19 cellular contexts compared by ENCODE assay signal in the genomic region with DNA sequence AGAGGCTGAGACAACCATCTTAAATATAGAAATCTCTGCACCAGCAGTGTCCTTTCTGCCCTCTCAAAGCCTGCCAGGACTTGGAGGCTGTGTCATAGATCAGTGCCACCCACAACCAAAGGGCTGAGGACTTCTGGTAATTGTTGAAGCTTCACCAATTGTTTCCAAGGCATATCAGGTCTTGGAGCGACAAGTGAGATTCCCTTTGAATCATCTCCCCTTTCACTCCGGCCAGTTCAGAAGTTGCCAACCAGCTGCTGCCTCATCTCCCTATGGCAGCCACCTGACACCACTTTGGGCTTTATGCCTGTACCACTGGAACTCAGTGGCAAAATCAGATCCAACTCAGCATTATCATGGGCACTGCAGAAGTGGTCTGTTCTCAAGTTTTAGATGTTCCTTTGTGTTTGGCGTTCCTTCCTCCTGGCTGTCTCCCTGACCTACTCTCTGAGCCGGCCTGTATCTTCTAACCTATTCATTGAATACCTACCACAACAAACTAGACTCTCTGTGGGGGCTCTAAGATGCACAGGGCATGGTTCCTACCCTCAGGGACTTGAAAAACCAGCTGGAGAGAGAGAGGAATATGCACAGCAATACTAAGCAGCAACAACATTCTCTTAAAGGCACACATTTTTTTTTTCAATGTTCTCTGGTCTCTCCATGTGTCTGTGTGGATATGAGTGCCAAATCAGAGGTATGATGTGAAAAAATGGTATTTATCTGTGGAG.
DNase-seq lines count a peak whose midpoint lies in the region; ATAC-seq and TF ChIP-seq lines count a peak whose summit lies in the region.
"Had no signal": no experiment of that assay in that cellular context is flagged by ENCODE, and none has a peak within 500 bp of the region (broad histone marks: within the 10 kb centered on the region; RNA-seq: fewer than 3 reads in every experiment).

No MANE protein-coding gene starts in this region.

- H3K9me2 ChIP-seq in Karpas-422 (replicated peaks; ENCODE audit: insufficient read depth, low read length) (no peaks in the 10 kb centered on the region), GM23338 (ENCODE audit: insufficient read depth) (no peaks in the 10 kb centered on the region)

- H3K4me3 ChIP-seq in Karpas-422 (ENCODE audit: low read length) (no peak overlapping the region), adipocyte (ENCODE audit: low read length) (no peak overlapping the region), psoas muscle (peak overlapping the region; percentile 31), GM23338 (no peak overlapping the region)
- H3K4me3 ChIP-seq: prostate gland had no signal

- H3K27me3 ChIP-seq in Karpas-422 (ENCODE audit: low read length) (no peaks in the 10 kb centered on the region), adipocyte (replicated peaks; ENCODE audit: control insufficient read depth, insufficient read depth, low read length) (peaks cover 3% of the 10 kb centered on the region), psoas muscle (ENCODE audit: insufficient read depth in 3 of 3, low read length in 2 of 3) (no peaks in the 10 kb centered on the region), GM23338 (ENCODE audit: insufficient read depth) (no peaks in the 10 kb centered on the region)

- H3K9me3 ChIP-seq in Karpas-422 (ENCODE audit: low read length) (no peaks in the 10 kb centered on the region), adipocyte (ENCODE audit: control insufficient read depth, low read length) (no peaks in the 10 kb centered on the region), psoas muscle (no peaks in the 10 kb centered on the region)
- H3K9me3 ChIP-seq: prostate gland had no signal

- no peaks in the 10 kb centered on the region for H3F3A ChIP-seq in GM23338 (replicated peaks; ENCODE audit: low read depth)

- H4K20me1 ChIP-seq in Karpas-422 (ENCODE audit: insufficient read depth, low read depth, low read length) (no peaks in the 10 kb centered on the region), GM23338 (replicated peaks; ENCODE audit: insufficient read depth) (no peaks in the 10 kb centered on the region)

- peak overlapping the region; percentile 71; the same call in 1 of the 2 replicates for H2AFZ ChIP-seq in Karpas-422 (ENCODE audit: low read length)
- no peak overlapping the region; the same call in 1 of the 2 replicates for H2AFZ ChIP-seq in GM23338

- H3K79me2 ChIP-seq in Karpas-422 (ENCODE audit: low read length) (no peaks in the 10 kb centered on the region), GM23338 (replicated peaks; ENCODE audit: insufficient read depth) (no peaks in the 10 kb centered on the region)

- H3K9ac ChIP-seq in Karpas-422 (ENCODE audit: low read length): no peak overlapping the region
- no peak overlapping the region for H3K9ac ChIP-seq in adipocyte (ENCODE audit: low read length)

- ATAC-seq in left ventricle myocardium superior (peak; percentile 80), psoas muscle (peak; percentile 89 to 93 (median 91)), GM23338 (no peak), HG02973 (IDR thresholded peaks at IDR 0.05; ENCODE audit: unreplicated experiment) (no peak)
- ATAC-seq: activated T-cell treated with anti-CD3 and anti-CD28 coated beads, Interleukin-2, amount 50 U/mL, for 4 hours; naive thymus-derived CD8-positive, alpha-beta T cell had no signal

- H3K4me1 Mint-ChIP-seq in GM23338: no peaks in the 10 kb centered on the region; the same call in 1 of the 3 replicates
- H3K4me1 Mint-ChIP-seq: activated CD4-positive, alpha-beta memory T cell treated with anti-CD3 and anti-CD28 coated beads, Interleukin-2, amount 10 ng/mL, durations not matched to agents 7 days and 5 days; activated naive CD4-positive, alpha-beta T cell treated with anti-CD3 and anti-CD28 coated beads, Interleukin-2, amount 50 U/mL, for 24 hours; CD8-positive, alpha-beta memory T cell; naive thymus-derived CD8-positive, alpha-beta T cell had no signal

- no peak overlapping the region for H3K27ac Mint-ChIP-seq in GM23338
- H3K27ac Mint-ChIP-seq: activated CD4-positive, alpha-beta memory T cell treated with anti-CD3 and anti-CD28 coated beads, Interleukin-2, amount 10 ng/mL, durations not matched to agents 7 days and 5 days; activated naive CD4-positive, alpha-beta T cell treated with anti-CD3 and anti-CD28 coated beads, Interleukin-2, amount 50 U/mL, for 24 hours; CD8-positive, alpha-beta memory T cell; naive thymus-derived CD8-positive, alpha-beta T cell had no signal

- TF ChIP-seq CTCF in psoas muscle (IDR thresholded peaks at IDR 0.05): no peak
- no peak for TF ChIP-seq CTCF in GM23338 (conservative IDR thresholded peaks at IDR 0.05; ENCODE audit: low read depth in 2 of 2)

- H3K36me3 ChIP-seq in Karpas-422 (ENCODE audit: insufficient read depth, low read length) (no peaks in the 10 kb centered on the region), adipocyte (ENCODE audit: control insufficient read depth, insufficient read depth, low read length, severe bottlenecking) (no peaks in the 10 kb centered on the region), psoas muscle (ENCODE audit: insufficient read depth in 1 of 2, low read depth in 1 of 2) (no peaks in the 10 kb centered on the region), GM23338 (ENCODE audit: insufficient read depth) (no peaks in the 10 kb centered on the region)
- H3K36me3 ChIP-seq: prostate gland had no signal

- H3K4me2 ChIP-seq in Karpas-422 (ENCODE audit: low read depth, low read length, poor library complexity, severe bottlenecking) (no peak overlapping the region), GM23338 (no peak overlapping the region)

- no peaks in the 10 kb centered on the region for H3K9me3 Mint-ChIP-seq in GM23338
- H3K9me3 Mint-ChIP-seq: activated CD4-positive, alpha-beta memory T cell treated with anti-CD3 and anti-CD28 coated beads, Interleukin-2, amount 10 ng/mL, durations not matched to agents 7 days and 5 days; activated naive CD4-positive, alpha-beta T cell treated with anti-CD3 and anti-CD28 coated beads, Interleukin-2, amount 50 U/mL, for 24 hours; activated T-cell treated with anti-CD3 and anti-CD28 coated beads, Interleukin-2, amount 50 U/mL, for 4 hours; CD8-positive, alpha-beta memory T cell; naive thymus-derived CD8-positive, alpha-beta T cell had no signal

- no peak overlapping the region for H3K4me3 Mint-ChIP-seq in GM23338
- H3K4me3 Mint-ChIP-seq: activated CD4-positive, alpha-beta memory T cell treated with anti-CD3 and anti-CD28 coated beads, Interleukin-2, amount 10 ng/mL, durations not matched to agents 7 days and 5 days; activated naive CD4-positive, alpha-beta T cell treated with anti-CD3 and anti-CD28 coated beads, Interleukin-2, amount 50 U/mL, for 24 hours; activated T-cell treated with anti-CD3 and anti-CD28 coated beads, Interleukin-2, amount 50 U/mL, for 4 hours; CD8-positive, alpha-beta memory T cell; naive thymus-derived CD8-positive, alpha-beta T cell had no signal

- DNase-seq in Karpas-422 (no peak), adipocyte (ENCODE audit: low read depth) (peak; percentile 15), left ventricle myocardium superior (no peak), psoas muscle (peak; percentile 62 to 81), NCI-H345 treated with DMSO at 0.1 percent for 48 hours (lab: John Stamatoyannopoulos, UW; ENCODE audit: unreplicated experiment) (no peak), GM23338 (ENCODE audit: low spot score) (no peak), NCI-H146 treated with DMSO at 0.1 percent for 48 hours (lab: John Stamatoyannopoulos, UW; ENCODE audit: unreplicated experiment) (no peak)
- DNase-seq: activated CD4-positive, alpha-beta memory T cell treated with anti-CD3 and anti-CD28 coated beads, Interleukin-2, amount 10 ng/mL, durations not matched to agents 7 days and 5 days; activated CD4-positive, CD25-positive, alpha-beta regulatory T cell; activated T-cell treated with anti-CD3 and anti-CD28 coated beads, Interleukin-2, amount 50 U/mL, for 4 hours; CD8-positive, alpha-beta memory T cell; cortex of kidney; DND-41; naive thymus-derived CD8-positive, alpha-beta T cell; NCI-H2227 treated with DMSO at 0.1 percent for 48 hours; T-helper 9 cell had no signal

- intact Hi-C loops in left ventricle myocardium superior (cut with micrococcal nuclease) (no loop called here), psoas muscle (cut with DNase I) (loop anchor here in 1 of 2 donors (1.0 to 2.0 kb wide), 3 partner anchors 25 to 123 kb away; partner anchors contain the start of gene PFN2)

- no peak overlapping the region for H3K27ac ChIP-seq in Karpas-422 (ENCODE audit: low read length)
- H3K27ac ChIP-seq in psoas muscle: peak overlapping the region; percentile 95
- no peak overlapping the region for H3K27ac ChIP-seq in GM23338 (ENCODE audit: low read depth)

- H3K27me3 Mint-ChIP-seq in GM23338 (ENCODE audit: insufficient read depth, low read depth, poor library complexity): no peaks in the 10 kb centered on the region

- no peaks in the 10 kb centered on the region for H3K36me3 Mint-ChIP-seq in GM23338 (ENCODE audit: low read depth)
- H3K36me3 Mint-ChIP-seq: activated naive CD4-positive, alpha-beta T cell treated with anti-CD3 and anti-CD28 coated beads, Interleukin-2, amount 50 U/mL, for 24 hours; CD8-positive, alpha-beta memory T cell; naive thymus-derived CD8-positive, alpha-beta T cell had no signal

- peaks cover 14% of the 10 kb centered on the region for H3K4me1 ChIP-seq in Karpas-422 (ENCODE audit: low read length)
- peaks cover 21% of the 10 kb centered on the region for H3K4me1 ChIP-seq in adipocyte (ENCODE audit: control insufficient read depth, insufficient read depth, low read length)
- H3K4me1 ChIP-seq in psoas muscle: peaks cover 61% of the 10 kb centered on the region
- peaks cover 5% of the 10 kb centered on the region; the same call in 1 of the 2 replicates for H3K4me1 ChIP-seq in GM23338 (ENCODE audit: insufficient read depth)
- H3K4me1 ChIP-seq: prostate gland had no signal

- WGBS in psoas muscle, 3 donors: 27 to 38% (median 32%) methylated on average over 4 of the region's 4 CpGs

Comparison
In these comparisons a context has a peak if more than half of its experiments do, and no peak if none do; other contexts are left out.
1. DNase-seq: peak in adipocyte (single experiment) and psoas muscle (2 of 2); none in Karpas-422 (single experiment), left ventricle myocardium superior (single experiment), NCI-H345 treated with DMSO at 0.1 percent for 48 hours (single experiment), GM23338 (single experiment) and NCI-H146 treated with DMSO at 0.1 percent for 48 hours (single experiment).
2. ATAC-seq: peak in left ventricle myocardium superior (single experiment) and psoas muscle (4 of 4); none in GM23338 (single experiment) and HG02973 (single experiment).